1 cellular context compared by ENCODE assay signal in genomic region chr1:39238476-39238875, GRCh38.
TF ChIP-seq lines count a peak whose summit lies in the region.

No MANE protein-coding gene starts in this region.

TF ChIP-seq in SK-N-SH treated with all-trans-retinoic acid at 6 μM for 48 hours, 23 proteins besides CTCF, POLR2A, EP300 and RAD21 (continued from another document):
- no peak for TF ChIP-seq TSHZ2 (CRISPR knock-in tag; IDR thresholded peaks at IDR 0.05)
